ENCODE assay signal across 17 cellular contexts in the genomic region with DNA sequence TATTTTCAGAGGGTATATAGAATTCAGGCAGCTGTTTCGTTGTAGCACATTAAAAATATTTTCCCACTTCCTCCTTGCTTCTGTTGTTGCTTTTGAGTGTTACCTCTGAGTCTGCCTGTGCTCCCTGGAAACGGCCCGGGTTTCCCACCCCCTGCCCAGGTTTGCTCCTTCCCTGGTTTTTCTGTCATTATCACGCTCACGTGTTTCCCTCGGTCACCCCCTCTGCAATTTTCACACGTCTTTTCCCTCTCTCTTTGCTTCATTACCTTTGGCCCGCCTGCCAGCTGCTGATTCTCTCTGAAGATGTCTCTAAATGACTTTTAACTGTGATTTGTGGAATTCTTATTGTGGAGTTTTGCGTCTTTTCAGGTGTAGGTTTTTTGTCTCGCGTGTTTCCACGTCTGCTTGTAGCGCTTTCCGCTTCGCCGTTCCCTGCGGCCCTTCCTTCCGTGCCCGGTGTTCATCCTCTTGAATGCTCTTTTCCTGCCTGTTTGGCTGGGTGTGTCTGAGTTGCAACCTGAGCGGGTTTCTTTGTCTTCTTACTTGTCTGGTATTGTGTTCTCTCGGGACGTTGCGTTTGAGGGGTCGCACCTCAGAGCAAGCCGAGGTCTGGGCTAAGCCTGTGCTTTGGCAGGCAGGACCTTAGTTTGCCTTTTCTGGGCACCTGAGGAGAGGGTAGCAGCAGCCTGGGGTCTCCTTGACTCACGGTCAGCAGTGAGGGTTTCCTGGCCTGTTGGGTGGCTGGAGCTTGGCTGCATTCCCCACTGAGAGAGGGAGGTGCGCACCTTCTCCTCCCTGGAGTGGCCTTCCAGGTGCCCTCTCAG.
DNase-seq lines count a peak whose midpoint lies in the region; TF ChIP-seq lines count a peak whose summit lies in the region.
"Had no signal": no experiment of that assay in that cellular context is flagged by ENCODE, and none has a peak within 500 bp of the region (broad histone marks: within the 10 kb centered on the region; RNA-seq: fewer than 3 reads in every experiment).

No MANE protein-coding gene starts in this region.

- TF ChIP-seq CTCF in brain (conservative IDR thresholded peaks at IDR 0.05) = no peak
- no peak for TF ChIP-seq CTCF in neural progenitor cell (IDR thresholded peaks at IDR 0.05)
- TF ChIP-seq CTCF in uterus (IDR thresholded peaks at IDR 0.05) = no peak
- TF ChIP-seq CTCF in HFFc6 (IDR thresholded peaks at IDR 0.05) = no peak

- H3K4me1 Mint-ChIP-seq in brain = peaks cover 12% of the 10 kb centered on the region
- H3K4me1 Mint-ChIP-seq in neural progenitor cell = peaks cover 7% of the 10 kb centered on the region
- H3K4me1 Mint-ChIP-seq in HFFc6 (ENCODE audit: low read depth) = peaks cover 17% of the 10 kb centered on the region
- H3K4me1 Mint-ChIP-seq: B cell had no signal

- no peak for TF ChIP-seq POLR2A in uterus (IDR thresholded peaks at IDR 0.05)

- peak; percentile 0 for DNase-seq in stimulated activated CD4-positive, alpha-beta T cell treated with anti-CD3 and anti-CD28 coated beads, Interleukin-1b, Interleukin-23, amount 100 ng/mL, for 48 hours
- DNase-seq in stimulated activated CD4-positive, alpha-beta T cell treated with anti-CD3 and anti-CD28 coated beads, Interleukin-4, amount 100 ng/mL, for 4 hours = no peak
- DNase-seq in neural progenitor cell (ENCODE audit: low spot score) (peak; percentile 63), uterus (peak; percentile 7), HFFc6 (no peak), DMS153 treated with DMSO at 0.1 percent for 48 hours (lab: John Stamatoyannopoulos, UW; ENCODE audit: unreplicated experiment) (no peak), HPDE6-E6E7 (ENCODE audit: extremely low spot score) (no peak)
- DNase-seq: activated T-cell treated with anti-CD3 and anti-CD28 coated beads, Interleukin-2, amount 50 U/mL, for 1 hour; GDM1; NCI-H1436 treated with DMSO at 0.1 percent for 48 hours; testis had no signal

- H3K4me3 ChIP-seq in neural progenitor cell (no peak overlapping the region), uterus (no peak overlapping the region)
- H3K4me3 ChIP-seq: adrenal gland, GM12878, left lung, pancreas, testis had no signal

- peaks cover 6% of the 10 kb centered on the region for H4K20me1 ChIP-seq in neural progenitor cell (ENCODE audit: low read depth)

- H3K36me3 Mint-ChIP-seq in brain = peaks cover 79% of the 10 kb centered on the region
- peaks cover 38% of the 10 kb centered on the region for H3K36me3 Mint-ChIP-seq in neural progenitor cell
- H3K36me3 Mint-ChIP-seq in HFFc6 (ENCODE audit: low read depth) = peaks cover 11% of the 10 kb centered on the region; the same call in 1 of the 2 replicates

- H3K9me3 Mint-ChIP-seq in brain (no peaks in the 10 kb centered on the region), neural progenitor cell (no peaks in the 10 kb centered on the region), HFFc6 (no peaks in the 10 kb centered on the region)

- H3K79me2 ChIP-seq in neural progenitor cell (ENCODE audit: low read depth) = no peaks in the 10 kb centered on the region

- no peak overlapping the region for H3K9ac ChIP-seq in neural progenitor cell

- intact Hi-C loops in uterus (cut with DNase I; ENCODE audit: low total_unique reads) = no loop called here

- H3K4me2 ChIP-seq in neural progenitor cell = no peak overlapping the region

- H3K27me3 ChIP-seq in neural progenitor cell (no peaks in the 10 kb centered on the region), uterus (no peaks in the 10 kb centered on the region)
- H3K27me3 ChIP-seq: adrenal gland, left lung, pancreas, testis had no signal

- no peaks in the 10 kb centered on the region for H3K9me3 ChIP-seq in neural progenitor cell (ENCODE audit: low read depth)
- no peaks in the 10 kb centered on the region for H3K9me3 ChIP-seq in uterus
- H3K9me3 ChIP-seq: adrenal gland, left lung, pancreas, testis had no signal

- H3K27ac ChIP-seq in neural progenitor cell (no peak overlapping the region), uterus (no peak overlapping the region)
- H3K27ac ChIP-seq: adrenal gland, left lung, pancreas, testis had no signal

- H2AFZ ChIP-seq in neural progenitor cell (replicated peaks) = no peak overlapping the region

- H3K4me3 Mint-ChIP-seq in brain = no peak overlapping the region
- H3K4me3 Mint-ChIP-seq in neural progenitor cell = no peak overlapping the region
- H3K4me3 Mint-ChIP-seq in HFFc6 = no peak overlapping the region
- H3K4me3 Mint-ChIP-seq: B cell had no signal

- H3K4me1 ChIP-seq in neural progenitor cell = peaks cover 7% of the 10 kb centered on the region
- peaks cover 0 to 3% of the 10 kb centered on the region in 2 donors for H3K4me1 ChIP-seq in uterus
- H3K4me1 ChIP-seq: adrenal gland, left lung, pancreas, testis had no signal

- H3K27me3 Mint-ChIP-seq in brain (no peaks in the 10 kb centered on the region), neural progenitor cell (ENCODE audit: insufficient read depth, low read depth) (peaks cover 2% of the 10 kb centered on the region), HFFc6 (ENCODE audit: insufficient read depth) (no peaks in the 10 kb centered on the region; the same call in none of the 2 replicates)
- H3K27me3 Mint-ChIP-seq: B cell had no signal

- H3K36me3 ChIP-seq in neural progenitor cell = no peaks in the 10 kb centered on the region
- no peaks in the 10 kb centered on the region for H3K36me3 ChIP-seq in uterus

- H3K27ac Mint-ChIP-seq in brain (peak overlapping the region in 4 of 5 experiments; percentile 32 to 70 (median 50)), neural progenitor cell (no peak overlapping the region), HFFc6 (no peak overlapping the region)
- H3K27ac Mint-ChIP-seq: B cell had no signal

- no peaks in the 10 kb centered on the region for H3F3A ChIP-seq in neural progenitor cell (ENCODE audit: low read depth)

Comparison
In these comparisons a context has a peak if more than half of its experiments do, and no peak if none do; other contexts are left out.
1. DNase-seq: peak in stimulated activated CD4-positive, alpha-beta T cell treated with anti-CD3 and anti-CD28 coated beads, Interleukin-1b, Interleukin-23, amount 100 ng/mL, for 48 hours (single experiment), neural progenitor cell (single experiment) and uterus (2 of 2); none in stimulated activated CD4-positive, alpha-beta T cell treated with anti-CD3 and anti-CD28 coated beads, Interleukin-4, amount 100 ng/mL, for 4 hours (0 of 2), HFFc6 (single experiment), DMS153 treated with DMSO at 0.1 percent for 48 hours (single experiment) and HPDE6-E6E7 (single experiment).
2. H3K27ac Mint-ChIP-seq: peak in brain (4 of 5); none in neural progenitor cell (single experiment) and HFFc6 (single experiment).